19 cellular contexts compared by ENCODE assay signal in genomic region chr15:68499620-68500312, GRCh38.
"Had no signal": no experiment of that assay in that cellular context is flagged by ENCODE, and none has a peak within 500 bp of the region (broad histone marks: within the 10 kb centered on the region; RNA-seq: fewer than 3 reads in every experiment).

No MANE protein-coding gene starts in this region.

- H3K36me3 Mint-ChIP-seq: immature natural killer cell; naive thymus-derived CD8-positive, alpha-beta T cell; stimulated activated memory B cell treated with anti-CD40 and anti-IgM and Interleukin-4, amounts not matched to agents 10 μg/mL and 1 μg/mL and 100 μg/mL, for 72 hours had no signal

- H3K27ac Mint-ChIP-seq: activated CD8-positive, alpha-beta T cell treated with anti-CD3 and anti-CD28 coated beads for 36 hours; activated T-helper 2 cell treated with anti-CD3 and anti-CD28 coated beads, Interferon-gamma antibody, Interleukin-2, Interleukin-4, amounts not matched to agents 10 μg/mL and 5 μg/mL and 100 μg/mL, durations not matched to agents 14 hours and 24 hours and 36 hours; immature natural killer cell; naive thymus-derived CD8-positive, alpha-beta T cell; progenitor cell of endocrine pancreas; stimulated activated memory B cell treated with anti-CD40 and anti-IgM and Interleukin-4, amounts not matched to agents 10 μg/mL and 1 μg/mL and 100 μg/mL, for 72 hours had no signal

- H3K4me1 ChIP-seq: body of pancreas, transverse colon had no signal

- DNase-seq: activated CD8-positive, alpha-beta T cell treated with anti-CD3 and anti-CD28 coated beads for 36 hours; activated naive CD4-positive, alpha-beta T cell treated with anti-CD3 and anti-CD28 coated beads, Interleukin-2, amount 50 U/mL, for 16 hours; activated T-cell treated with anti-CD3 and anti-CD28 coated beads for 4 hours; body of pancreas; erythroblast; glutamatergic neuron; immature natural killer cell; left colon; naive thymus-derived CD8-positive, alpha-beta T cell; nucleus accumbens; right cardiac atrium; T-helper 9 cell; transverse colon had no signal

- H3K9me3 ChIP-seq: body of pancreas, transverse colon had no signal

- ATAC-seq: activated CD8-positive, alpha-beta T cell treated with anti-CD3 and anti-CD28 coated beads for 36 hours; body of pancreas; left colon; naive thymus-derived CD8-positive, alpha-beta T cell; stimulated activated memory B cell treated with anti-CD40 and anti-IgM and Interleukin-4, amounts not matched to agents 10 μg/mL and 1 μg/mL and 100 μg/mL, for 72 hours had no signal

- H3K4me2 ChIP-seq: smooth muscle cell had no signal

- H3K36me3 ChIP-seq: transverse colon had no signal

- H3K4me3 Mint-ChIP-seq: activated CD8-positive, alpha-beta T cell treated with anti-CD3 and anti-CD28 coated beads for 36 hours; central memory CD8-positive, alpha-beta T cell; immature natural killer cell; naive thymus-derived CD8-positive, alpha-beta T cell; stimulated activated memory B cell treated with anti-CD40 and anti-IgM and Interleukin-4, amounts not matched to agents 10 μg/mL and 1 μg/mL and 100 μg/mL, for 72 hours had no signal

- H3K4me1 Mint-ChIP-seq: immature natural killer cell; stimulated activated memory B cell treated with anti-CD40 and anti-IgM and Interleukin-4, amounts not matched to agents 10 μg/mL and 1 μg/mL and 100 μg/mL, for 72 hours had no signal

- H3K27me3 ChIP-seq: body of pancreas, transverse colon had no signal

- H3K9me3 Mint-ChIP-seq: activated CD8-positive, alpha-beta T cell treated with anti-CD3 and anti-CD28 coated beads for 36 hours; activated T-helper 2 cell treated with anti-CD3 and anti-CD28 coated beads, Interferon-gamma antibody, Interleukin-2, Interleukin-4, amounts not matched to agents 10 μg/mL and 5 μg/mL and 100 μg/mL, durations not matched to agents 14 hours and 24 hours and 36 hours; central memory CD8-positive, alpha-beta T cell; immature natural killer cell had no signal

- H3K4me3 ChIP-seq: body of pancreas, smooth muscle cell, transverse colon had no signal

- H3K27ac ChIP-seq: body of pancreas, transverse colon, VCaP had no signal
